ENCODE assay signal across 8 cellular contexts in the genomic region with DNA sequence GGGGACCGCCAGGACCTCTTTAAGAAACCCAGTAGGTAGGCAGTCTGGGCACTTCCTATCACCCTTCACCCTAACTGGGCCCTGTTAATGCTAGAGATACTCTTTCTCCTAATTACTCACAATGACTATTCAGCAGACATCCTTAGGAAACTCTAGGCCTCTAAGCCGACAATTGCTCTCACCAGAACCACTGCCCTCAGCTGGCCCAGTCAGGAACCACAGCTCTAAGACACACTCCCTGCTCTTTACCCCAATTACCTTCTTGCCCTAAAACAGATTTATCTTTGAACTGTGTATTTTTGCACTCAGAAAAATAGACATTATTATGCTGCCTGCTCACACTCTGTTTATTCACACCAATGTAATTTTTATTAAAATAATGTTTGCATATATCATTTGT.
DNase-seq lines count a peak whose midpoint lies in the region; ATAC-seq, FAIRE-seq and TF ChIP-seq lines count a peak whose summit lies in the region.

No MANE protein-coding gene starts in this region.

- H3K4me1 Mint-ChIP-seq in endodermal cell, result no peaks in the 10 kb centered on the region
- H3K4me1 Mint-ChIP-seq in activated CD8-positive, alpha-beta memory T cell treated with anti-CD3 and anti-CD28 coated beads, Interleukin-2, amount 10 ng/mL, durations not matched to agents 7 days and 5 days, result no peaks in the 10 kb centered on the region

- H3K27ac Mint-ChIP-seq in endodermal cell, result no peak overlapping the region
- no peak overlapping the region for H3K27ac Mint-ChIP-seq in activated CD8-positive, alpha-beta memory T cell treated with anti-CD3 and anti-CD28 coated beads, Interleukin-2, amount 10 ng/mL, durations not matched to agents 7 days and 5 days

- H3K4me3 ChIP-seq in endodermal cell (ENCODE audit: low read length) (no peak overlapping the region), small intestine (ENCODE audit: low read depth in 1 of 2, low read length in 2 of 2) (no peak overlapping the region), coronary artery (no peak overlapping the region)

- H3K4me1 ChIP-seq in endodermal cell (ENCODE audit: control insufficient read depth, insufficient read depth, low read length) (no peaks in the 10 kb centered on the region), small intestine (ENCODE audit: control insufficient read depth in 2 of 2, insufficient read depth in 1 of 2, low read depth in 1 of 2, low read length in 1 of 2) (no peaks in the 10 kb centered on the region)

- FAIRE-seq in small intestine (lab: Jason Lieb, UNC), result no peak

- H3K27me3 Mint-ChIP-seq in endodermal cell (ENCODE audit: insufficient read depth), result no peaks in the 10 kb centered on the region
- no peaks in the 10 kb centered on the region for H3K27me3 Mint-ChIP-seq in activated CD8-positive, alpha-beta memory T cell treated with anti-CD3 and anti-CD28 coated beads, Interleukin-2, amount 10 ng/mL, durations not matched to agents 7 days and 5 days

- no peaks in the 10 kb centered on the region for H3K36me3 ChIP-seq in endodermal cell (ENCODE audit: control insufficient read depth, insufficient read depth, low read length)
- no peaks in the 10 kb centered on the region for H3K36me3 ChIP-seq in small intestine (ENCODE audit: control insufficient read depth in 2 of 2, insufficient read depth in 2 of 2, low read length in 2 of 2)

- 80 to 84% methylated on average over 2 of the region's 2 CpGs for WGBS in endodermal cell (ENCODE audit: insufficient coverage in 1 of 2, insufficient read length in 1 of 2), 2 experiments
- WGBS in small intestine, 3 donors, result 60 to 74% (median 65%) methylated on average over 2 of the region's 2 CpGs

- ATAC-seq in GM18505 (IDR thresholded peaks at IDR 0.05; ENCODE audit: unreplicated experiment) (peak; percentile 58), GM21528 (IDR thresholded peaks at IDR 0.05; ENCODE audit: low FRiP score, unreplicated experiment) (no peak)
- no peak for ATAC-seq in activated CD8-positive, alpha-beta memory T cell treated with anti-CD3 and anti-CD28 coated beads, Interleukin-2, amount 10 ng/mL, durations not matched to agents 7 days and 5 days

- no peaks in the 10 kb centered on the region for H3K9me3 ChIP-seq in endodermal cell (ENCODE audit: control insufficient read depth, low read length)
- H3K9me3 ChIP-seq in small intestine (ENCODE audit: control insufficient read depth, low read depth), result no peaks in the 10 kb centered on the region

- no peaks in the 10 kb centered on the region for H3K36me3 Mint-ChIP-seq in endodermal cell (ENCODE audit: low read depth)
- no peaks in the 10 kb centered on the region for H3K36me3 Mint-ChIP-seq in activated CD8-positive, alpha-beta memory T cell treated with anti-CD3 and anti-CD28 coated beads, Interleukin-2, amount 10 ng/mL, durations not matched to agents 7 days and 5 days

- no peak for DNase-seq in AG09319 (ENCODE audit: extremely low read depth, low read depth)
- DNase-seq in KBM-7, result peak; percentile 6
- peak; percentile 82 for DNase-seq in endodermal cell
- peak; percentile 27 for DNase-seq in small intestine
- no peak for DNase-seq in activated CD8-positive, alpha-beta memory T cell treated with anti-CD3 and anti-CD28 coated beads, Interleukin-2, amount 10 ng/mL, durations not matched to agents 7 days and 5 days
- DNase-seq in coronary artery (ENCODE audit: low spot score), result no peak

- TF ChIP-seq CTCF in AG09319 (IDR thresholded peaks at IDR 0.05; ENCODE audit: low read depth, low read length) (peak; percentile 26), endodermal cell (conservative IDR thresholded peaks at IDR 0.05) (peak; percentile 87), coronary artery (IDR thresholded peaks at IDR 0.05) (no peak)

- no peak overlapping the region for H3K9ac ChIP-seq in endodermal cell (ENCODE audit: extremely low read depth, low read length, poor library complexity, severe bottlenecking)

- H3K27ac ChIP-seq in endodermal cell (ENCODE audit: low read depth, low read length) (no peak overlapping the region), small intestine (ENCODE audit: low read depth in 1 of 2, low read length in 1 of 2) (no peak overlapping the region), coronary artery (no peak overlapping the region)

- in situ Hi-C loops in KBM-7 (cut with MboI; ENCODE audit: low pct_unique_long_range_greater_than_20kb, low sequenced_read_pairs), result no loop called here

- no peak for TF ChIP-seq POLR2A in GM18505 (IDR thresholded peaks at IDR 0.05; ENCODE audit: borderline replicate concordance, extremely low read depth, insufficient read depth, insufficient read length)

- CTCF ChIA-PET in activated CD8-positive, alpha-beta memory T cell treated with anti-CD3 and anti-CD28 coated beads, Interleukin-2, amount 10 ng/mL, durations not matched to agents 7 days and 5 days (lab: Charles Lee), result no interaction called here

- H3K4me3 Mint-ChIP-seq in endodermal cell, result no peak overlapping the region
- H3K4me3 Mint-ChIP-seq in activated CD8-positive, alpha-beta memory T cell treated with anti-CD3 and anti-CD28 coated beads, Interleukin-2, amount 10 ng/mL, durations not matched to agents 7 days and 5 days, result no peak overlapping the region

- no peaks in the 10 kb centered on the region for H3K9me3 Mint-ChIP-seq in endodermal cell
- H3K9me3 Mint-ChIP-seq in activated CD8-positive, alpha-beta memory T cell treated with anti-CD3 and anti-CD28 coated beads, Interleukin-2, amount 10 ng/mL, durations not matched to agents 7 days and 5 days (ENCODE audit: low read depth), result no peaks in the 10 kb centered on the region

- H3K27me3 ChIP-seq in endodermal cell (ENCODE audit: control insufficient read depth, insufficient read depth, low read length, poor library complexity, severe bottlenecking) (no peaks in the 10 kb centered on the region), small intestine (ENCODE audit: control insufficient read depth in 2 of 2, insufficient read depth in 2 of 2, low read length in 2 of 2) (no peaks in the 10 kb centered on the region)

Comparison
In these comparisons a context has a peak if more than half of its experiments do, and no peak if none do; other contexts are left out.
1. DNase-seq: peak in KBM-7 (single experiment), endodermal cell (single experiment) and small intestine (single experiment); none in AG09319 (single experiment), activated CD8-positive, alpha-beta memory T cell treated with anti-CD3 and anti-CD28 coated beads, Interleukin-2, amount 10 ng/mL, durations not matched to agents 7 days and 5 days (single experiment) and coronary artery (single experiment).